In genomic region chr4:114599231-114600065, GRCh38 we compare ENCODE assay signal across 8 cellular contexts. TPM values are rescaled to one million over a fixed set of nuclear protein-coding genes. Genes with fewer than 3 reads are reported as not detected.
DNase-seq lines count a peak whose midpoint lies in the region; ATAC-seq and TF ChIP-seq lines count a peak whose summit lies in the region.

No MANE protein-coding gene starts in this region.

- 0% methylated on average over 2 to 49 of the region's 50 CpGs for WGBS in endodermal cell (ENCODE audit: insufficient coverage in 1 of 2, insufficient read length in 1 of 2), 2 experiments

- H3K27me3 Mint-ChIP-seq in endodermal cell (ENCODE audit: insufficient read depth), result peaks cover 27% of the 10 kb centered on the region

- H3K36me3 ChIP-seq in PC-3 (ENCODE audit: low read depth, low read length) (no peaks in the 10 kb centered on the region), endodermal cell (ENCODE audit: control insufficient read depth, insufficient read depth, low read length) (no peaks in the 10 kb centered on the region), neural cell (ENCODE audit: insufficient read depth, low read length) (no peaks in the 10 kb centered on the region)

- intact Hi-C loops in PC-3 (cut with micrococcal nuclease), result loop anchor here (1.0 kb wide), 1 partner anchor 60 kb away; no protein-coding TSS in a partner anchor

- TSS peak; percentile 24 for BruUV-seq in PC-3 (replicated peaks; lab: Mats Ljungman, UMichigan)

- no peaks in the 10 kb centered on the region for H3K4me1 ChIP-seq in PC-3 (ENCODE audit: insufficient read depth, low read length)
- H3K4me1 ChIP-seq in endodermal cell (ENCODE audit: control insufficient read depth, insufficient read depth, low read length), result no peaks in the 10 kb centered on the region

- H3K4me3 Mint-ChIP-seq in endodermal cell, result peak overlapping the region; percentile 78

- H3K4me3 ChIP-seq in PC-3 (ENCODE audit: low read length), result peak overlapping the region; percentile 68
- H3K4me3 ChIP-seq in endodermal cell (ENCODE audit: low read length), result peak overlapping the region; percentile 88
- peak overlapping the region; percentile 81 for H3K4me3 ChIP-seq in neural cell (ENCODE audit: low read length)

- TF ChIP-seq RAD21 in neural cell (conservative IDR thresholded peaks at IDR 0.05), result no peak

- peaks cover 20% of the 10 kb centered on the region for H3K27me3 ChIP-seq in PC-3 (ENCODE audit: low read length)
- peaks cover 26% of the 10 kb centered on the region for H3K27me3 ChIP-seq in endodermal cell (ENCODE audit: control insufficient read depth, insufficient read depth, low read length, poor library complexity, severe bottlenecking)
- peaks cover 28% of the 10 kb centered on the region for H3K27me3 ChIP-seq in neural cell (ENCODE audit: insufficient read depth, low read depth, low read length)

- ATAC-seq in PC-3 (peak; percentile 51), HG03571 (IDR thresholded peaks at IDR 0.05; ENCODE audit: unreplicated experiment) (no peak), HG03342 (IDR thresholded peaks at IDR 0.05; ENCODE audit: unreplicated experiment) (no peak)

- H3K9ac ChIP-seq in PC-3 (ENCODE audit: low read length) (no peak overlapping the region), endodermal cell (ENCODE audit: extremely low read depth, low read length, poor library complexity, severe bottlenecking) (no peak overlapping the region), neural cell (ENCODE audit: low read length) (peak overlapping the region; percentile 37)

- H3F3A ChIP-seq in PC-3 (ENCODE audit: low read length, unreplicated experiment) (no peaks in the 10 kb centered on the region), neural cell (ENCODE audit: insufficient read depth, low read length, poor library complexity, severe bottlenecking) (no peaks in the 10 kb centered on the region)

- H3K9me3 ChIP-seq in PC-3 (ENCODE audit: low read length) (no peaks in the 10 kb centered on the region), endodermal cell (ENCODE audit: control insufficient read depth, low read length) (peaks cover 21% of the 10 kb centered on the region), neural cell (ENCODE audit: low read length) (no peaks in the 10 kb centered on the region)

- H3K27ac Mint-ChIP-seq in endodermal cell, result no peak overlapping the region

- H2AFZ ChIP-seq in PC-3 (ENCODE audit: low read length) (peak overlapping the region; percentile 79), neural cell (ENCODE audit: low read depth, low read length) (peak overlapping the region; percentile 13)

- H3K79me2 ChIP-seq in PC-3 (ENCODE audit: low read length) (no peaks in the 10 kb centered on the region), neural cell (replicated peaks; ENCODE audit: insufficient read depth, low read length) (no peaks in the 10 kb centered on the region)

- peaks cover 14% of the 10 kb centered on the region for H3K36me3 Mint-ChIP-seq in endodermal cell (ENCODE audit: low read depth)

- H3K9me3 Mint-ChIP-seq in endodermal cell, result peaks cover 18% of the 10 kb centered on the region

- no peaks in the 10 kb centered on the region for H3K9me2 ChIP-seq in PC-3 (replicated peaks; ENCODE audit: low read length)
- no peaks in the 10 kb centered on the region for H3K9me2 ChIP-seq in neural cell (ENCODE audit: insufficient read depth, low read length)

- POLR2A ChIA-PET in PC-3 (lab: Charles Lee; ENCODE audit: unreplicated experiment), result no interaction called here

- H3K27ac ChIP-seq in PC-3 (ENCODE audit: low read length), result no peak overlapping the region
- H3K27ac ChIP-seq in endodermal cell (ENCODE audit: low read depth, low read length), result no peak overlapping the region
- no peak overlapping the region for H3K27ac ChIP-seq in neural cell (ENCODE audit: low read length)

- CTCF ChIA-PET in PC-3 (lab: Charles Lee), result no interaction called here

- TF ChIP-seq CTCF in PC-3 (conservative IDR thresholded peaks at IDR 0.05; ENCODE audit: low read depth, low read length) (no peak), endodermal cell (conservative IDR thresholded peaks at IDR 0.05) (no peak), neural cell (IDR thresholded peaks at IDR 0.05; ENCODE audit: poor library complexity, severe bottlenecking) (no peak)

- H3K4me2 ChIP-seq in PC-3 (ENCODE audit: low read length) (peak overlapping the region; percentile 90), neural cell (ENCODE audit: low read length) (peak overlapping the region; percentile 90)

- DNase-seq in NCI-H82 (lab: John Stamatoyannopoulos, UW) (peak; percentile 48), NCI-H82 treated with DMSO at 0.1 percent for 48 hours (lab: John Stamatoyannopoulos, UW; ENCODE audit: unreplicated experiment) (no peak), PC-3 (no peak), endodermal cell (peak; percentile 82), SW 1271 (lab: John Stamatoyannopoulos, UW) (no peak)

- no peak for TF ChIP-seq EP300 in neural cell (conservative IDR thresholded peaks at IDR 0.05; ENCODE audit: poor library complexity, severe bottlenecking)

- peaks cover 7% of the 10 kb centered on the region for H3K4me1 Mint-ChIP-seq in endodermal cell

- H4K20me1 ChIP-seq in PC-3 (ENCODE audit: low read length) (no peaks in the 10 kb centered on the region), neural cell (ENCODE audit: insufficient read depth) (no peaks in the 10 kb centered on the region)

TF ChIP-seq in neural cell, 6 proteins besides CTCF, POLR2A, EP300 and RAD21:
- TF ChIP-seq POLR2AphosphoS5 (IDR thresholded peaks at IDR 0.05) (no peak), EZH2 (IDR thresholded peaks at IDR 0.05; ENCODE audit: borderline replicate concordance, insufficient read depth, low read length, poor library complexity, severe bottlenecking) (no peak), SMC3 (conservative IDR thresholded peaks at IDR 0.05; ENCODE audit: poor library complexity) (no peak), TAF1 (IDR thresholded peaks at IDR 0.05; ENCODE audit: low read depth) (no peak), REST (IDR thresholded peaks at IDR 0.05; ENCODE audit: borderline replicate concordance) (no peak), MXI1 (conservative IDR thresholded peaks at IDR 0.05; ENCODE audit: poor library complexity, severe bottlenecking) (no peak)

RNA-seq across cellular contexts. Expression of gene UGT8, which starts 0.8 kb away (rescaled TPM):
- 1.8 and 3.4 TPM in 2 replicates for total RNA-seq in PC-3 (2014; rRNA removed)
- total RNA-seq in endodermal cell, result 10 to 100 TPM in 1 of 2 donors, 1 to 10 TPM in 1; 4.8 to 10.4 TPM
- 3.9 TPM for polyA plus RNA-seq in endodermal cell (2013, experiment 1 of 2)
- polyA plus RNA-seq in endodermal cell (2013, experiment 2 of 2), result 3.4 TPM
- polyA plus RNA-seq in neural cell, result 0.42 and 0.73 TPM in 2 replicates
- 0.93 and 1.2 TPM in 2 replicates for polyA minus RNA-seq in neural cell

Comparison
In these comparisons a context has a peak if more than half of its experiments do, and no peak if none do; other contexts are left out.
1. DNase-seq: peak in NCI-H82 (single experiment) and endodermal cell (single experiment); none in NCI-H82 treated with DMSO at 0.1 percent for 48 hours (single experiment), PC-3 (single experiment) and SW 1271 (0 of 2).
2. Peak in every context shown above with its lines, with median percentiles within 50 percentile points of each other: H3K4me3 ChIP-seq.